In the genomic region with DNA sequence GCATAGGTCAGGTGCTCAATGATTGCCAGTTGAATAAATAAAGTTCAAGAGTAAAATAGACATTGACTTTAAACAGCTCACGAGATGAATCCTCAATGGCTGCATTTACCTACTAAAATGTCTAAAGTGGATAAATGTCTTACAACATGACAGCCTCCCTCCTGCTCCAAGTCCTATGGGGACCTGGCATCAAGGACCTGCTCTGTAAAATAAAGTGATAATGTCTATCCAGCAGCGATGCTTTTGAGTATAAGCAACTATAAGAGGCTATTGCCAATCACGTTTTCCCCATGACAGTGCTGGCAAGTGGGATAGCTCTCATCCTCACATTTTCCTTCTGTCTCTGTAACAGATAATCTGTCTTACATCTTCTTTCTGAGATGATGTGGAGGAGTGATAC, we compare ENCODE assay signal across 2 cellular contexts.
A peak's percentile ranks its signal among the peaks of the same experiment; 100 is the strongest.
TF ChIP-seq lines count a peak whose summit lies in the region.

No MANE protein-coding gene starts in this region.

TF ChIP-seq in IMR-90, 13 proteins besides CTCF, POLR2A, EP300 and RAD21 (continued from another document):
- TF ChIP-seq ELK1 (IDR thresholded peaks at IDR 0.05; ENCODE audit: borderline replicate concordance, low read depth, low read length) = no peak
- no peak for TF ChIP-seq RCOR1 (IDR thresholded peaks at IDR 0.05; ENCODE audit: insufficient replicate concordance, low read length)
- no peak for TF ChIP-seq MAFK (IDR thresholded peaks at IDR 0.05; ENCODE audit: low read depth, low read length)
- no peak for TF ChIP-seq CHD1 (IDR thresholded peaks at IDR 0.05; ENCODE audit: low read depth, low read length)
- TF ChIP-seq MXI1 (IDR thresholded peaks at IDR 0.05; ENCODE audit: borderline replicate concordance, low read depth, low read length) = no peak

TF ChIP-seq in neural cell, 6 proteins besides CTCF, POLR2A, EP300 and RAD21:
- TF ChIP-seq, protein P1, sequence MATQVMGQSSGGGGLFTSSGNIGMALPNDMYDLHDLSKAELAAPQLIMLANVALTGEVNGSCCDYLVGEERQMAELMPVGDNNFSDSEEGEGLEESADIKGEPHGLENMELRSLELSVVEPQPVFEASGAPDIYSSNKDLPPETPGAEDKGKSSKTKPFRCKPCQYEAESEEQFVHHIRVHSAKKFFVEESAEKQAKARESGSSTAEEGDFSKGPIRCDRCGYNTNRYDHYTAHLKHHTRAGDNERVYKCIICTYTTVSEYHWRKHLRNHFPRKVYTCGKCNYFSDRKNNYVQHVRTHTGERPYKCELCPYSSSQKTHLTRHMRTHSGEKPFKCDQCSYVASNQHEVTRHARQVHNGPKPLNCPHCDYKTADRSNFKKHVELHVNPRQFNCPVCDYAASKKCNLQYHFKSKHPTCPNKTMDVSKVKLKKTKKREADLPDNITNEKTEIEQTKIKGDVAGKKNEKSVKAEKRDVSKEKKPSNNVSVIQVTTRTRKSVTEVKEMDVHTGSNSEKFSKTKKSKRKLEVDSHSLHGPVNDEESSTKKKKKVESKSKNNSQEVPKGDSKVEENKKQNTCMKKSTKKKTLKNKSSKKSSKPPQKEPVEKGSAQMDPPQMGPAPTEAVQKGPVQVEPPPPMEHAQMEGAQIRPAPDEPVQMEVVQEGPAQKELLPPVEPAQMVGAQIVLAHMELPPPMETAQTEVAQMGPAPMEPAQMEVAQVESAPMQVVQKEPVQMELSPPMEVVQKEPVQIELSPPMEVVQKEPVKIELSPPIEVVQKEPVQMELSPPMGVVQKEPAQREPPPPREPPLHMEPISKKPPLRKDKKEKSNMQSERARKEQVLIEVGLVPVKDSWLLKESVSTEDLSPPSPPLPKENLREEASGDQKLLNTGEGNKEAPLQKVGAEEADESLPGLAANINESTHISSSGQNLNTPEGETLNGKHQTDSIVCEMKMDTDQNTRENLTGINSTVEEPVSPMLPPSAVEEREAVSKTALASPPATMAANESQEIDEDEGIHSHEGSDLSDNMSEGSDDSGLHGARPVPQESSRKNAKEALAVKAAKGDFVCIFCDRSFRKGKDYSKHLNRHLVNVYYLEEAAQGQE (IDR thresholded peaks at IDR 0.05; ENCODE audit: borderline replicate concordance) = peak; percentile 39
- TF ChIP-seq POLR2AphosphoS5 (IDR thresholded peaks at IDR 0.05) (peak; percentile 91), MXI1 (conservative IDR thresholded peaks at IDR 0.05; ENCODE audit: poor library complexity, severe bottlenecking) (no peak)
